Comparison of ENCODE assay signal across 22 cellular contexts in genomic region chr2:170202437-170202836, GRCh38. TPM values are rescaled to one million over a fixed set of nuclear protein-coding genes. Genes with fewer than 3 reads are reported as not detected.
"Had no signal": no experiment of that assay in that cellular context is flagged by ENCODE, and none has a peak within 500 bp of the region (broad histone marks: within the 10 kb centered on the region; RNA-seq: fewer than 3 reads in every experiment).

No MANE protein-coding gene starts in this region.

- H3K4me1 Mint-ChIP-seq: activated CD4-positive, alpha-beta T cell treated with anti-CD3 and anti-CD28 coated beads, Interleukin-2, amount 10 ng/mL, durations not matched to agents 7 days and 5 days; activated naive CD4-positive, alpha-beta T cell treated with anti-CD3 and anti-CD28 coated beads, Interleukin-2, amount 50 U/mL, for 24 hours had no signal

- H3K9me3 ChIP-seq: tibial nerve had no signal

- H3K27me3 ChIP-seq: tibial nerve had no signal

- DNase-seq: activated CD4-positive, alpha-beta T cell treated with anti-CD3 and anti-CD28 coated beads, Interleukin-2, amount 10 ng/mL, durations not matched to agents 7 days and 5 days; activated CD4-positive, CD25-positive, alpha-beta regulatory T cell; activated CD8-positive, alpha-beta T cell treated with anti-CD3 and anti-CD28 coated beads, Interleukin-2, amount 10 ng/mL, durations not matched to agents 7 days and 5 days; activated effector memory CD4-positive, alpha-beta T cell treated with anti-CD3 and anti-CD28 coated beads, Interleukin-2, amount 50 U/mL, for 16 hours; activated T-cell treated with anti-CD3 and anti-CD28 coated beads, Interleukin-2, amount 50 U/mL, for 72 hours; effector memory CD4-positive, alpha-beta T cell; foreskin fibroblast; hypothalamus; islet precursor cell; left colon; mammary epithelial cell; midbrain; occipital lobe; posterior cingulate gyrus; stimulated activated CD4-positive, alpha-beta T cell treated with anti-CD3 and anti-CD28 coated beads, Interleukin-2, amount 100 ng/mL, for 24 hours; stimulated activated naive CD8-positive, alpha-beta T cell treated with anti-CD3 and anti-CD28 coated beads, Interleukin-15, Interleukin-2, amounts not matched to agents 100 U/mL and 50 U/mL, for 24 hours; substantia nigra; T1000 had no signal

- H3K27ac Mint-ChIP-seq: activated CD4-positive, alpha-beta T cell treated with anti-CD3 and anti-CD28 coated beads, Interleukin-2, amount 10 ng/mL, durations not matched to agents 7 days and 5 days; activated CD8-positive, alpha-beta T cell treated with anti-CD3 and anti-CD28 coated beads, Interleukin-2, amount 10 ng/mL, durations not matched to agents 7 days and 5 days; activated naive CD4-positive, alpha-beta T cell treated with anti-CD3 and anti-CD28 coated beads, Interleukin-2, amount 50 U/mL, for 24 hours; activated T-cell treated with anti-CD3 and anti-CD28 coated beads, Interleukin-2, amount 50 U/mL, for 72 hours; dendritic cell treated with granulocyte-macrophage colony-stimulating factor and Interleukin-4, amounts not matched to agents 40 ng/mL and 50 ng/mL, for 4 days had no signal

- H3K27me3 Mint-ChIP-seq: dendritic cell treated with granulocyte-macrophage colony-stimulating factor and Interleukin-4, amounts not matched to agents 40 ng/mL and 50 ng/mL, for 4 days had no signal

- H3K36me3 ChIP-seq: tibial nerve had no signal

- H3K9me3 Mint-ChIP-seq: activated CD4-positive, alpha-beta T cell treated with anti-CD3 and anti-CD28 coated beads, Interleukin-2, amount 10 ng/mL, durations not matched to agents 7 days and 5 days; activated naive CD4-positive, alpha-beta T cell treated with anti-CD3 and anti-CD28 coated beads, Interleukin-2, amount 50 U/mL, for 24 hours; activated T-cell treated with anti-CD3 and anti-CD28 coated beads, Interleukin-2, amount 50 U/mL, for 72 hours; dendritic cell treated with granulocyte-macrophage colony-stimulating factor and Interleukin-4, amounts not matched to agents 40 ng/mL and 50 ng/mL, for 4 days had no signal

- H3K4me3 ChIP-seq: tibial nerve had no signal

- H3K4me3 Mint-ChIP-seq: activated CD4-positive, alpha-beta T cell treated with anti-CD3 and anti-CD28 coated beads, Interleukin-2, amount 10 ng/mL, durations not matched to agents 7 days and 5 days; activated CD8-positive, alpha-beta T cell treated with anti-CD3 and anti-CD28 coated beads, Interleukin-2, amount 10 ng/mL, durations not matched to agents 7 days and 5 days; activated naive CD4-positive, alpha-beta T cell treated with anti-CD3 and anti-CD28 coated beads, Interleukin-2, amount 50 U/mL, for 24 hours; activated T-cell treated with anti-CD3 and anti-CD28 coated beads, Interleukin-2, amount 50 U/mL, for 72 hours; dendritic cell treated with granulocyte-macrophage colony-stimulating factor and Interleukin-4, amounts not matched to agents 40 ng/mL and 50 ng/mL, for 4 days had no signal

- ATAC-seq: activated CD8-positive, alpha-beta T cell treated with anti-CD3 and anti-CD28 coated beads, Interleukin-2, amount 10 ng/mL, durations not matched to agents 7 days and 5 days; activated T-cell treated with anti-CD3 and anti-CD28 coated beads, Interleukin-2, amount 50 U/mL, for 72 hours; left colon; stimulated activated naive CD8-positive, alpha-beta T cell treated with anti-CD3 and anti-CD28 coated beads, Interleukin-15, Interleukin-2, amounts not matched to agents 100 U/mL and 50 U/mL, for 24 hours had no signal

- H3K36me3 Mint-ChIP-seq: activated naive CD4-positive, alpha-beta T cell treated with anti-CD3 and anti-CD28 coated beads, Interleukin-2, amount 50 U/mL, for 24 hours had no signal

RNA-seq across cellular contexts. Expression of gene MYO3B, which starts 24.5 kb away (rescaled TPM):
- total RNA-seq: chondrocyte had no signal
